ENCODE assay signal across 8 cellular contexts in genomic region chr19:17420267-17420924, GRCh38. TPM values are rescaled to one million over a fixed set of nuclear protein-coding genes. Genes with fewer than 3 reads are reported as not detected.
DNase-seq lines count a peak whose midpoint lies in the region; ATAC-seq and TF ChIP-seq lines count a peak whose summit lies in the region.

No MANE protein-coding gene starts in this region.

- H3K79me2 ChIP-seq in fibroblast of lung (ENCODE audit: control insufficient read depth, insufficient read depth, low read length) (no peaks in the 10 kb centered on the region), neural cell (replicated peaks; ENCODE audit: insufficient read depth, low read length) (no peaks in the 10 kb centered on the region)

- H4K20me1 ChIP-seq in fibroblast of lung (ENCODE audit: control insufficient read depth, extremely low read depth, insufficient read depth, low read length) (no peaks in the 10 kb centered on the region), neural cell (ENCODE audit: insufficient read depth) (no peaks in the 10 kb centered on the region)

- peak overlapping the region in 6 of 7 donors; percentile 40 to 84 (median 79) for H3K27ac Mint-ChIP-seq in CD14-positive monocyte
- peak overlapping the region; percentile 75 for H3K27ac Mint-ChIP-seq in activated CD4-positive, alpha-beta memory T cell treated with anti-CD3 and anti-CD28 coated beads, Interleukin-2, amount 10 ng/mL, durations not matched to agents 7 days and 5 days

- H3K4me2 ChIP-seq in fibroblast of lung (ENCODE audit: extremely low read depth, insufficient read depth, low read length) (peak overlapping the region; percentile 57), neural cell (ENCODE audit: low read length) (no peak overlapping the region)

- H3K36me3 Mint-ChIP-seq in CD14-positive monocyte = peaks cover 26 to 44% of the 10 kb centered on the region in 2 donors
- peaks cover 19% of the 10 kb centered on the region for H3K36me3 Mint-ChIP-seq in activated CD4-positive, alpha-beta memory T cell treated with anti-CD3 and anti-CD28 coated beads, Interleukin-2, amount 10 ng/mL, durations not matched to agents 7 days and 5 days (ENCODE audit: low read depth)

- H3K9me3 Mint-ChIP-seq in CD14-positive monocyte = no peaks in the 10 kb centered on the region
- no peaks in the 10 kb centered on the region for H3K9me3 Mint-ChIP-seq in activated CD4-positive, alpha-beta memory T cell treated with anti-CD3 and anti-CD28 coated beads, Interleukin-2, amount 10 ng/mL, durations not matched to agents 7 days and 5 days

- WGBS in HUES64 = 7% methylated on average over 38 of the region's 38 CpGs

- ATAC-seq in GM19324 (IDR thresholded peaks at IDR 0.05; ENCODE audit: low FRiP score, unreplicated experiment) (peak; percentile 14), GM18520 (IDR thresholded peaks at IDR 0.05; ENCODE audit: unreplicated experiment) (no peak)

- H3K4me3 Mint-ChIP-seq in CD14-positive monocyte = peak overlapping the region; percentile 81 to 92
- peak overlapping the region; percentile 84 for H3K4me3 Mint-ChIP-seq in activated CD4-positive, alpha-beta memory T cell treated with anti-CD3 and anti-CD28 coated beads, Interleukin-2, amount 10 ng/mL, durations not matched to agents 7 days and 5 days

- no peak for TF ChIP-seq EP300 in neural cell (conservative IDR thresholded peaks at IDR 0.05; ENCODE audit: poor library complexity, severe bottlenecking)

- peak; percentile 12 for TF ChIP-seq CTCF in CD14-positive monocyte (IDR thresholded peaks at IDR 0.05)
- TF ChIP-seq CTCF in fibroblast of lung (conservative IDR thresholded peaks at IDR 0.05 in 1 of 2, IDR thresholded peaks at IDR 0.05 in 1 of 2; ENCODE audit: low read depth in 1 of 2, low read length in 2 of 2) = no peak
- TF ChIP-seq CTCF in neural cell (IDR thresholded peaks at IDR 0.05; ENCODE audit: poor library complexity, severe bottlenecking) = no peak

- peak overlapping the region; percentile 32; the same call in 1 of the 2 replicates for H3K9ac ChIP-seq in HUES64 (ENCODE audit: low read depth, low read length)
- H3K9ac ChIP-seq in fibroblast of lung (ENCODE audit: insufficient read depth, low read length) = peak overlapping the region; percentile 5
- H3K9ac ChIP-seq in neural cell (ENCODE audit: low read length) = peak overlapping the region; percentile 69

- H3F3A ChIP-seq in neural cell (ENCODE audit: insufficient read depth, low read length, poor library complexity, severe bottlenecking) = peaks cover 3% of the 10 kb centered on the region

- TF ChIP-seq RAD21 in neural cell (conservative IDR thresholded peaks at IDR 0.05) = no peak

- H3K27ac ChIP-seq in HUES64 (ENCODE audit: low read depth, low read length) (no peak overlapping the region), fibroblast of lung (ENCODE audit: insufficient read depth, low read length) (peak overlapping the region; percentile 24), neural cell (ENCODE audit: low read length) (peak overlapping the region; percentile 37)

- no peak for DNase-seq in CD14-positive monocyte (ENCODE audit: low spot score)
- peak; percentile 38 for DNase-seq in activated CD4-positive, alpha-beta memory T cell treated with anti-CD3 and anti-CD28 coated beads, Interleukin-2, amount 10 ng/mL, durations not matched to agents 7 days and 5 days
- DNase-seq in fibroblast of lung (ENCODE audit: low read depth in 2 of 2) = peak in 1 of 2 donors; percentile 6
- DNase-seq in NCI-H146 (lab: John Stamatoyannopoulos, UW) = no peak

- H3K4me1 Mint-ChIP-seq in CD14-positive monocyte = peaks cover 24% of the 10 kb centered on the region
- H3K4me1 Mint-ChIP-seq in activated CD4-positive, alpha-beta memory T cell treated with anti-CD3 and anti-CD28 coated beads, Interleukin-2, amount 10 ng/mL, durations not matched to agents 7 days and 5 days = peaks cover 26% of the 10 kb centered on the region

- no peaks in the 10 kb centered on the region; the same call in 1 of the 2 replicates for H3K27me3 ChIP-seq in HUES64 (ENCODE audit: insufficient read depth, low read length)
- H3K27me3 ChIP-seq in fibroblast of lung (ENCODE audit: control insufficient read depth, insufficient read depth, low read length) = no peaks in the 10 kb centered on the region
- H3K27me3 ChIP-seq in neural cell (ENCODE audit: insufficient read depth, low read depth, low read length) = no peaks in the 10 kb centered on the region

- POLR2A ChIA-PET in activated CD4-positive, alpha-beta memory T cell treated with anti-CD3 and anti-CD28 coated beads, Interleukin-2, amount 10 ng/mL, durations not matched to agents 7 days and 5 days (lab: Charles Lee) = interaction anchor here (0.8 to 5.4 kb wide), 12 partner anchors 8 to 439 kb away, joined by 3 to 62 read pairs (median 4); partner anchors contain the start of genes BST2, DDA1, FCHO1 and MRPL34

- H3K4me3 ChIP-seq in HUES64 (ENCODE audit: low read length) (peak overlapping the region; percentile 79), fibroblast of lung (replicated peaks in 1 of 4; ENCODE audit: control extremely low read depth in 1 of 4, insufficient read depth in 1 of 4, low read depth in 3 of 4, low read length in 4 of 4) (peak overlapping the region; percentile 61 to 88 (median 71)), neural cell (ENCODE audit: low read length) (peak overlapping the region; percentile 92)

- H3K27me3 Mint-ChIP-seq in CD14-positive monocyte (ENCODE audit: low read depth in 3 of 3) = peaks cover 0 to 2% (median 0%) of the 10 kb centered on the region in 3 donors
- no peaks in the 10 kb centered on the region for H3K27me3 Mint-ChIP-seq in activated CD4-positive, alpha-beta memory T cell treated with anti-CD3 and anti-CD28 coated beads, Interleukin-2, amount 10 ng/mL, durations not matched to agents 7 days and 5 days

- intact Hi-C loops in CD14-positive monocyte (cut with micrococcal nuclease) = loop anchor here in 1 of 2 donors (2.0 kb wide), 1 partner anchor 14 kb away; no protein-coding TSS in a partner anchor

- H3K4me1 ChIP-seq in HUES64 (ENCODE audit: insufficient read depth, low read length) (peaks cover 16% of the 10 kb centered on the region; the same call in 1 of the 2 replicates), fibroblast of lung (ENCODE audit: control insufficient read depth, extremely low read depth, insufficient read depth, low read length) (no peaks in the 10 kb centered on the region)

- H3K9me3 ChIP-seq in HUES64 (ENCODE audit: insufficient read depth, low read depth, low read length) = no peaks in the 10 kb centered on the region
- H3K9me3 ChIP-seq in fibroblast of lung (ENCODE audit: control insufficient read depth, insufficient read depth, low read depth, low read length) = no peaks in the 10 kb centered on the region
- H3K9me3 ChIP-seq in neural cell (ENCODE audit: low read length) = no peaks in the 10 kb centered on the region

- CTCF ChIA-PET in activated CD4-positive, alpha-beta memory T cell treated with anti-CD3 and anti-CD28 coated beads, Interleukin-2, amount 10 ng/mL, durations not matched to agents 7 days and 5 days (lab: Charles Lee) = interaction anchor here (1.0 to 2.6 kb wide), 11 partner anchors 10 to 237 kb away, joined by 3 to 14 read pairs (median 5); partner anchors contain the start of genes BST2 and TMEM221

- H3K36me3 ChIP-seq in HUES64 (ENCODE audit: insufficient read depth, low read length) (no peaks in the 10 kb centered on the region; the same call in none of the 2 replicates), fibroblast of lung (ENCODE audit: control insufficient read depth, insufficient read depth, low read length) (peaks cover 1% of the 10 kb centered on the region), neural cell (ENCODE audit: insufficient read depth, low read length) (no peaks in the 10 kb centered on the region)

- H2AFZ ChIP-seq in fibroblast of lung (ENCODE audit: low read length) (peak overlapping the region; percentile 84), neural cell (ENCODE audit: low read depth, low read length) (peak overlapping the region; percentile 93)

- H3K9me2 ChIP-seq in neural cell (ENCODE audit: insufficient read depth, low read length) = no peaks in the 10 kb centered on the region

RNA-seq across cellular contexts. Expression of gene MVB12A, which starts 0.5 kb away (rescaled TPM):
- polyA plus RNA-seq in CD14-positive monocyte (10 to 100 TPM; 43.2 to 43.7 TPM), fibroblast of lung (24.8 and 26.3 TPM in 2 replicates), neural cell (43.8 and 48.6 TPM in 2 replicates)
- polyA plus RNA-seq in HUES64 (2013, experiment 1 of 2) = 31.2 TPM
- 41.1 TPM for polyA plus RNA-seq in HUES64 (2013, experiment 2 of 2)
- 10 to 100 TPM; 44.5 to 45.3 TPM for total RNA-seq in activated CD4-positive, alpha-beta memory T cell treated with anti-CD3 and anti-CD28 coated beads, Interleukin-2, amount 10 ng/mL, durations not matched to agents 7 days and 5 days
- 28.0 and 34.7 TPM in 2 replicates for total RNA-seq in fibroblast of lung
- polyA plus RNA-seq in fibroblast of lung (2012) = 36.7 and 49.2 TPM in 2 replicates
- polyA minus RNA-seq in fibroblast of lung (ENCODE audit: low replicate concordance) (34.6 and 49.5 TPM in 2 replicates), neural cell (19.7 and 27.0 TPM in 2 replicates)

RNA-seq across cellular contexts. Expression of gene BST2, which starts 15.0 kb away (rescaled TPM):
- 100 to 1,000 TPM; 272 to 284 TPM for polyA plus RNA-seq in CD14-positive monocyte
- polyA plus RNA-seq in HUES64 (2013, experiment 1 of 2) = 33.3 TPM
- 47.2 TPM for polyA plus RNA-seq in HUES64 (2013, experiment 2 of 2)
- total RNA-seq in activated CD4-positive, alpha-beta memory T cell treated with anti-CD3 and anti-CD28 coated beads, Interleukin-2, amount 10 ng/mL, durations not matched to agents 7 days and 5 days = 100 to 1,000 TPM; 288 to 301 TPM
- total RNA-seq in fibroblast of lung = 4.3 and 4.6 TPM in 2 replicates
- 2.4 and 5.6 TPM in 2 replicates for polyA plus RNA-seq in fibroblast of lung
- 2.7 and 5.0 TPM in 2 replicates for polyA plus RNA-seq in fibroblast of lung (2012)
- 3.0 TPM in 1 of 2 replicates, not detected in the other for polyA minus RNA-seq in fibroblast of lung (ENCODE audit: low replicate concordance)
- not detected in 2 replicates for polyA plus RNA-seq in neural cell
- not detected in 2 replicates for polyA minus RNA-seq in neural cell

RNA-seq across cellular contexts. Expression of gene CCDC194, which starts 26.4 kb away (rescaled TPM):
- polyA plus RNA-seq in CD14-positive monocyte = not detected
- 0.25 TPM for polyA plus RNA-seq in HUES64 (2013, experiment 1 of 2)
- polyA plus RNA-seq in HUES64 (2013, experiment 2 of 2) = not detected
- 1 to 10 TPM; 4.9 to 7.0 TPM for total RNA-seq in activated CD4-positive, alpha-beta memory T cell treated with anti-CD3 and anti-CD28 coated beads, Interleukin-2, amount 10 ng/mL, durations not matched to agents 7 days and 5 days
- not detected in 2 replicates for total RNA-seq in fibroblast of lung
- polyA plus RNA-seq in fibroblast of lung = not detected in 2 replicates
- polyA plus RNA-seq in fibroblast of lung (2012) = not detected in 2 replicates
- polyA minus RNA-seq in fibroblast of lung (ENCODE audit: low replicate concordance) = not detected in 2 replicates
- polyA plus RNA-seq in neural cell = not detected in 2 replicates
- polyA minus RNA-seq in neural cell = not detected in 2 replicates

RNA-seq across cellular contexts. Expression of gene TMEM221, which starts 28.1 kb away (rescaled TPM):
- not detected for polyA plus RNA-seq in CD14-positive monocyte
- polyA plus RNA-seq in HUES64 (2013, experiment 1 of 2) = 0.85 TPM
- 1.3 TPM for polyA plus RNA-seq in HUES64 (2013, experiment 2 of 2)
- total RNA-seq in activated CD4-positive, alpha-beta memory T cell treated with anti-CD3 and anti-CD28 coated beads, Interleukin-2, amount 10 ng/mL, durations not matched to agents 7 days and 5 days = not detected
- total RNA-seq in fibroblast of lung = under 0.01 and 0.17 TPM in 2 replicates
- polyA plus RNA-seq in fibroblast of lung = not detected in 2 replicates
- polyA plus RNA-seq in fibroblast of lung (2012) = 0.17 TPM in 1 of 2 replicates, not detected in the other
- polyA minus RNA-seq in fibroblast of lung (ENCODE audit: low replicate concordance) = not detected in 2 replicates
- not detected in 2 replicates for polyA plus RNA-seq in neural cell
- polyA minus RNA-seq in neural cell = not detected in 2 replicates

RNA-seq across cellular contexts. Expression of gene NXNL1, which starts 40.3 kb away (rescaled TPM):
- polyA plus RNA-seq in CD14-positive monocyte (not detected), fibroblast of lung (not detected in 2 replicates), neural cell (not detected in 2 replicates)
- not detected for polyA plus RNA-seq in HUES64 (2013, experiment 1 of 2)
- polyA plus RNA-seq in HUES64 (2013, experiment 2 of 2) = not detected
- total RNA-seq in activated CD4-positive, alpha-beta memory T cell treated with anti-CD3 and anti-CD28 coated beads, Interleukin-2, amount 10 ng/mL, durations not matched to agents 7 days and 5 days = not detected
- total RNA-seq in fibroblast of lung = not detected in 2 replicates
- polyA plus RNA-seq in fibroblast of lung (2012) = not detected in 2 replicates
- polyA minus RNA-seq in fibroblast of lung (ENCODE audit: low replicate concordance) (not detected in 2 replicates), neural cell (not detected in 2 replicates)

Comparison
In these comparisons a context has a peak if more than half of its experiments do, and no peak if none do; other contexts are left out.
1. H3K9ac ChIP-seq: peak in every context shown above with its lines; median percentile 69 in neural cell; 32 in HUES64; 5 in fibroblast of lung.
2. RNA of gene BST2, which starts 15.0 kb away (polyA plus RNA-seq): 272 to 284 TPM in CD14-positive monocyte; 2.4 to 5.6 TPM in fibroblast of lung and not detected in neural cell; every median in the first group is over 10 times any median in the second.
3. Peak in every context shown above with its lines, with median percentiles within 50 percentile points of each other: H3K4me3 ChIP-seq.